ENCODE assay signal across 19 cellular contexts in genomic region chr16:22397931-22398330, GRCh38.
"Had no signal": no experiment of that assay in that cellular context is flagged by ENCODE, and none has a peak within 500 bp of the region (broad histone marks: within the 10 kb centered on the region; RNA-seq: fewer than 3 reads in every experiment).

No MANE protein-coding gene starts in this region.

- H3K27me3 Mint-ChIP-seq: activated B cell treated with CpG ODN at 0.5 μM for 24 hours; activated CD4-positive, alpha-beta T cell treated with anti-CD3 and anti-CD28 coated beads, Interleukin-2, amount 10 ng/mL, durations not matched to agents 24 days and 14 days; activated naive CD8-positive, alpha-beta T cell; brain; naive B cell had no signal

- H3K9me3 ChIP-seq: transverse colon had no signal

- ATAC-seq: activated T-cell treated with anti-CD3 and anti-CD28 coated beads, Interleukin-2, amount 50 U/mL, for 72 hours had no signal

- H3K27ac Mint-ChIP-seq: activated B cell treated with CpG ODN at 0.5 μM for 24 hours; activated CD4-positive, alpha-beta T cell treated with anti-CD3 and anti-CD28 coated beads, Interleukin-2, amount 10 ng/mL, durations not matched to agents 24 days and 14 days; activated naive CD8-positive, alpha-beta T cell; activated T-cell treated with anti-CD3 and anti-CD28 coated beads, Interleukin-2, amount 50 U/mL, for 72 hours; brain; naive B cell had no signal

- H3K4me3 Mint-ChIP-seq: activated B cell treated with CpG ODN at 0.5 μM for 24 hours; activated CD4-positive, alpha-beta T cell treated with anti-CD3 and anti-CD28 coated beads, Interleukin-2, amount 10 ng/mL, durations not matched to agents 24 days and 14 days; activated naive CD8-positive, alpha-beta T cell; activated T-cell treated with anti-CD3 and anti-CD28 coated beads, Interleukin-2, amount 50 U/mL, for 72 hours; brain; naive B cell had no signal

- H3K27me3 ChIP-seq: transverse colon had no signal

- H3K4me1 Mint-ChIP-seq: activated B cell treated with CpG ODN at 0.5 μM for 24 hours; activated CD4-positive, alpha-beta T cell treated with anti-CD3 and anti-CD28 coated beads, Interleukin-2, amount 10 ng/mL, durations not matched to agents 24 days and 14 days; naive B cell had no signal

- DNase-seq: activated B cell treated with CpG ODN at 0.5 μM for 24 hours; activated CD4-positive, alpha-beta T cell treated with anti-CD3 and anti-CD28 coated beads, Interleukin-2, amount 10 ng/mL, durations not matched to agents 24 days and 14 days; activated CD8-positive, alpha-beta memory T cell treated with anti-CD3 and anti-CD28 coated beads, Interleukin-2, amount 50 U/mL, for 48 hours; activated gamma-delta T cell; activated T-cell treated with anti-CD3 and anti-CD28 coated beads, Interleukin-2, amount 50 U/mL, for 72 hours; amygdala; cerebellar nuclear complex; dermis blood vessel endothelial cell; naive B cell; stimulated activated CD4-positive, alpha-beta T cell treated with anti-CD3 and anti-CD28 coated beads, Interleukin-2, amount 100 ng/mL, for 48 hours; stimulated activated naive CD4-positive, alpha-beta T cell treated with Interleukin-2 at 50 U/mL for 16 hours; substantia nigra; T-helper 2 cell; transverse colon had no signal

- H3K9me3 Mint-ChIP-seq: activated B cell treated with CpG ODN at 0.5 μM for 24 hours; activated CD4-positive, alpha-beta T cell treated with anti-CD3 and anti-CD28 coated beads, Interleukin-2, amount 10 ng/mL, durations not matched to agents 24 days and 14 days; activated T-cell treated with anti-CD3 and anti-CD28 coated beads, Interleukin-2, amount 50 U/mL, for 72 hours; brain; naive B cell had no signal

- H2AFZ ChIP-seq: parathyroid adenoma had no signal

- H3K36me3 Mint-ChIP-seq: brain, naive B cell had no signal

- H3K79me2 ChIP-seq: parathyroid adenoma had no signal

- H3K4me3 ChIP-seq: lung, transverse colon had no signal

- H3K27ac ChIP-seq: parathyroid adenoma, transverse colon had no signal

- H3K9ac ChIP-seq: parathyroid adenoma had no signal

- H3K36me3 ChIP-seq: transverse colon had no signal

- FAIRE-seq: TTC549 had no signal
